8 cellular contexts compared by ENCODE assay signal in the genomic region with DNA sequence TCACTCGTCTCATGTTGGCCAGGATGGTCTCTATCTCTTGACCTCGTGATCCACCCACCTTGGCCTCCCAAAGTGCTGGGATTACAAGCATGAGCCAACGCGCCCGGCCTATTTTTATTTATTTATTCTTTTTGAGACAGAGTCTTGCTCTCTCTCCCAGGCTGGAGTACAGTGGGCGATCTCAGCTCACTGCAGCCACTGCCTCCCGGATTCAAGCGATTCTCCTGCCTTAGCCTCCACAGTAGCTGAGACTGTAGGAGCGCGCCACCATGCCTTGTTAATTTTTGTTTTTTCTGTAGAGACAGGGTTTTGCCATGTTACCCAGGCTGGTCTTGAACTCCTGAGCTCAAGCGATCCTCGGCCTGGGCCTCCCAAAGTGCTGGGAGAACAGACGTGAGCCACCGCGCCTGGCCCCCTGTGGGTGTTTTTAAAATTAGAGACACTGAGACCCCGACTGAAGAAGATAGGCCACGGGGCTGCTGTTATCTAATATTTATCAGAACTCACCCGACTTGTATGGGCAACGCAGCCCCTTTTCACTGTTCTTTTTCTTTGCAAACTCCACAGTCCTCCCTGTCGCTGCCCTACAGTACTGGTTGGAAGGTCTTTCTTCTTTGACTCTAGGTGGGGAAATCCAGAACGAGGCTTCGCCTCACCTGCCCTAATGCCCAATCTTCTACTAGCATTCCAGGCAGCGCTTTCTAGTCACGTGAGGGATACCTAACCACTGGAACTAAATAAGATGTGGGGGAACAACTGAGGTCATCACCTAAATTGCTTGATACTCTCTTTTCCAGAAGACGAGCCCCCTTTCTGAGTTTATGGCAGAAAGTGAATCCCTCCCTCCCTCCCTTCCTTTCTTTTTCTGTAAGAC. TPM values are rescaled to one million over a fixed set of nuclear protein-coding genes. Genes with fewer than 3 reads are reported as not detected.
DNase-seq lines count a peak whose midpoint lies in the region; ATAC-seq, FAIRE-seq and TF ChIP-seq lines count a peak whose summit lies in the region.

No MANE protein-coding gene starts in this region.

- H3K9me3 ChIP-seq in GM12878 (replicated peaks; ENCODE audit: control insufficient read depth, insufficient read depth, low read length) (no peaks in the 10 kb centered on the region), mucosa of rectum (ENCODE audit: control insufficient read depth in 2 of 2, low read length in 2 of 2) (no peaks in the 10 kb centered on the region), transverse colon (no peaks in the 10 kb centered on the region), small intestine (ENCODE audit: control insufficient read depth, low read depth) (no peaks in the 10 kb centered on the region)

- TF ChIP-seq POLR2A in GM12878 (IDR thresholded peaks at IDR 0.05; ENCODE audit: low read depth, low read length), result no peak
- no peak for TF ChIP-seq POLR2A in transverse colon (IDR thresholded peaks at IDR 0.05)

- RAD21 ChIA-PET in GM12878 (lab: Charles Lee; ENCODE audit: unreplicated experiment), result interaction anchor here (0.6 kb wide), 1 partner anchor 121 kb away, joined by 3 read pairs; no protein-coding TSS in a partner anchor

- H3K4me1 ChIP-seq in GM12878 (ENCODE audit: control insufficient read depth, insufficient read depth, low read length), result peaks cover 6% of the 10 kb centered on the region; the same call in 1 of the 2 replicates
- peaks cover 12 to 16% of the 10 kb centered on the region in 2 donors for H3K4me1 ChIP-seq in mucosa of rectum (ENCODE audit: control insufficient read depth in 2 of 2, insufficient read depth in 2 of 2, low read length in 2 of 2)
- H3K4me1 ChIP-seq in transverse colon, result peaks cover 0 to 25% (median 18%) of the 10 kb centered on the region in 4 donors
- peaks cover 2% of the 10 kb centered on the region in 2 donors for H3K4me1 ChIP-seq in small intestine (ENCODE audit: control insufficient read depth in 2 of 2, insufficient read depth in 1 of 2, low read depth in 1 of 2, low read length in 1 of 2)

- FAIRE-seq in GM12878 (lab: Jason Lieb, UNC) (no peak), small intestine (lab: Jason Lieb, UNC) (no peak)

- no peak for DNase-seq in activated naive CD4-positive, alpha-beta T cell treated with anti-CD3 and anti-CD28 coated beads for 36 hours
- no peak for DNase-seq in activated naive CD4-positive, alpha-beta T cell (lab: John Stamatoyannopoulos, UW)
- DNase-seq in GM12878 (ENCODE audit: low read depth, low spot score) (no peak), transverse colon (no peak), NCI-H187 (lab: John Stamatoyannopoulos, UW) (no peak), small intestine (no peak)
- no peak for DNase-seq in stimulated activated CD4-positive, alpha-beta T cell treated with anti-CD3 and anti-CD28 coated beads, Interleukin-4, amount 100 ng/mL, for 24 hours

- POLR2A ChIA-PET in GM12878 (lab: Charles Lee), result no interaction called here

- no peak for ATAC-seq in GM12878

- no peak for TF ChIP-seq EP300 in GM12878 (IDR thresholded peaks at IDR 0.05; ENCODE audit: borderline replicate concordance in 1 of 2, control insufficient read depth in 1 of 2, low read depth in 2 of 2, low read length in 2 of 2)
- TF ChIP-seq EP300 in transverse colon (IDR thresholded peaks at IDR 0.05; ENCODE audit: low read depth), result no peak

- H3K79me2 ChIP-seq in GM12878 (ENCODE audit: control insufficient read depth, insufficient read depth, low read length), result no peaks in the 10 kb centered on the region

- peaks cover 25% of the 10 kb centered on the region for H3K4me1 Mint-ChIP-seq in activated naive CD4-positive, alpha-beta T cell treated with anti-CD3 and anti-CD28 coated beads for 36 hours (ENCODE audit: low read depth)

- TF ChIP-seq CTCF in GM12878 (IDR thresholded peaks at IDR 0.05 in 2 of 3, conservative IDR thresholded peaks at IDR 0.05 in 1 of 3; ENCODE audit: control insufficient read depth in 2 of 3, extremely low read depth in 1 of 3, insufficient read depth in 1 of 3, low read depth in 3 of 3, low read length in 3 of 3) (no peak), transverse colon (IDR thresholded peaks at IDR 0.05) (no peak)

- H3K27ac ChIP-seq in GM12878 (ENCODE audit: control insufficient read depth, insufficient read depth) (no peak overlapping the region), mucosa of rectum (ENCODE audit: low read depth in 2 of 2, low read length in 2 of 2) (peak overlapping the region; percentile 98 to 99), transverse colon (peak overlapping the region; percentile 97 to 98 (median 98)), small intestine (ENCODE audit: low read depth in 1 of 2, low read length in 1 of 2) (peak overlapping the region in 1 of 2 donors; percentile 98)

- peaks cover 0 to 3% of the 10 kb centered on the region in 2 experiments; a peak in 2 of 4 replicates for H3K27me3 ChIP-seq in GM12878 (replicated peaks in 1 of 2; ENCODE audit: control insufficient read depth in 2 of 2, insufficient read depth in 2 of 2, low read length in 1 of 2)
- no peaks in the 10 kb centered on the region for H3K27me3 ChIP-seq in mucosa of rectum (ENCODE audit: control insufficient read depth in 2 of 2, insufficient read depth in 2 of 2, low read length in 2 of 2)
- H3K27me3 ChIP-seq in transverse colon, result no peaks in the 10 kb centered on the region
- no peaks in the 10 kb centered on the region for H3K27me3 ChIP-seq in small intestine (ENCODE audit: control insufficient read depth in 2 of 2, insufficient read depth in 2 of 2, low read length in 2 of 2)

- peak overlapping the region; percentile 89 for H3K4me3 Mint-ChIP-seq in activated naive CD4-positive, alpha-beta T cell treated with anti-CD3 and anti-CD28 coated beads for 36 hours

- SMC1A ChIA-PET in GM12878 (lab: Charles Lee; ENCODE audit: uncharacterized antibody, unreplicated experiment), result no interaction called here

- peak overlapping the region; percentile 82 for H3K27ac Mint-ChIP-seq in activated naive CD4-positive, alpha-beta T cell treated with anti-CD3 and anti-CD28 coated beads for 36 hours

- H4K20me1 ChIP-seq in GM12878 (ENCODE audit: control insufficient read depth, insufficient read depth), result no peaks in the 10 kb centered on the region

- TF ChIP-seq RAD21 in GM12878 (IDR thresholded peaks at IDR 0.05; ENCODE audit: insufficient read depth, low read depth, low read length), result no peak

- no peaks in the 10 kb centered on the region for H3K27me3 Mint-ChIP-seq in activated naive CD4-positive, alpha-beta T cell treated with anti-CD3 and anti-CD28 coated beads for 36 hours (ENCODE audit: low read depth)

- intact Hi-C loops in activated naive CD4-positive, alpha-beta T cell treated with anti-CD3 and anti-CD28 coated beads for 36 hours (cut with micrococcal nuclease), result loop anchor here (10.0 kb wide), 1 partner anchor 547 kb away; the partner anchor contains the start of gene CLEC2D
- intact Hi-C loops in GM12878 (cut with micrococcal nuclease; ENCODE audit: unreplicated experiment), result no loop called here
- intact Hi-C loops in transverse colon (cut with DNase I; ENCODE audit: low total_unique reads), result no loop called here

- no peaks in the 10 kb centered on the region for H3K9me3 Mint-ChIP-seq in activated naive CD4-positive, alpha-beta T cell treated with anti-CD3 and anti-CD28 coated beads for 36 hours

- WGBS in GM12878 (ENCODE audit: insufficient coverage, insufficient replicate concordance, low lambda C conversion rate, missing lambda C conversion rate), result 88% methylated on average over 25 of the region's 25 CpGs
- 90 to 93% methylated on average over 10 to 25 of the region's 25 CpGs for WGBS in transverse colon (ENCODE audit: low coverage in 1 of 2), 2 donors
- WGBS in small intestine, 3 donors, result 91 to 92% (median 91%) methylated on average over 25 of the region's 25 CpGs

- BruUV-seq in GM12878 (replicated peaks; lab: Mats Ljungman, UMichigan), result no TSS peak

- H3K4me3 ChIP-seq in GM12878, result peak overlapping the region; percentile 57; the same call in 1 of the 2 replicates
- no peak overlapping the region for H3K4me3 ChIP-seq in mucosa of rectum (ENCODE audit: low read length in 2 of 2)
- peak overlapping the region in 1 of 4 donors; percentile 84 for H3K4me3 ChIP-seq in transverse colon
- no peak overlapping the region for H3K4me3 ChIP-seq in small intestine (ENCODE audit: low read depth in 1 of 2, low read length in 2 of 2)

- CTCF ChIA-PET in activated naive CD4-positive, alpha-beta T cell treated with anti-CD3 and anti-CD28 coated beads for 36 hours (lab: Charles Lee), result interaction anchor here (1.2 kb wide), 1 partner anchor 58 kb away, joined by 3 read pairs; no protein-coding TSS in a partner anchor
- CTCF ChIA-PET in GM12878 (lab: Yijun Ruan, JAX), result no interaction called here

- H3K9ac ChIP-seq in GM12878 (ENCODE audit: control insufficient read depth, insufficient read depth, low read length) (no peak overlapping the region), mucosa of rectum (ENCODE audit: low read depth in 1 of 2, low read length in 2 of 2) (no peak overlapping the region)

- H3K36me3 ChIP-seq in GM12878 (ENCODE audit: control insufficient read depth in 2 of 2, insufficient read depth in 2 of 2, low read length in 1 of 2) (no peaks in the 10 kb centered on the region), mucosa of rectum (ENCODE audit: control insufficient read depth in 2 of 2, insufficient read depth in 2 of 2, low read length in 2 of 2) (no peaks in the 10 kb centered on the region), transverse colon (no peaks in the 10 kb centered on the region), small intestine (ENCODE audit: control insufficient read depth in 2 of 2, insufficient read depth in 2 of 2, low read length in 2 of 2) (no peaks in the 10 kb centered on the region)

- in situ Hi-C loops in GM12878 (cut with MboI), result no loop called here
- in situ Hi-C loops in transverse colon (cut with MboI; ENCODE audit: low pct_ligation_motif_present in 1 of 4, low pct_unique_long_range_greater_than_20kb in 1 of 4, low sequenced_read_pairs in 3 of 4), result no loop called here

- no peak overlapping the region for H2AFZ ChIP-seq in GM12878 (ENCODE audit: control insufficient read depth, low read depth, low read length)

- H3K36me3 Mint-ChIP-seq in activated naive CD4-positive, alpha-beta T cell treated with anti-CD3 and anti-CD28 coated beads for 36 hours (ENCODE audit: low read depth), result no peaks in the 10 kb centered on the region

- H3K4me2 ChIP-seq in GM12878 (ENCODE audit: control insufficient read depth, insufficient read depth), result peak overlapping the region; percentile 97

RNA-seq across cellular contexts. Expression of gene GABARAPL1, which starts 1.3 kb away (rescaled TPM):
- 1 to 10 TPM; 3.3 to 4.9 TPM for total RNA-seq in activated naive CD4-positive, alpha-beta T cell treated with anti-CD3 and anti-CD28 coated beads for 36 hours
- total RNA-seq in GM12878 (2013; cell fraction: nucleolus; rRNA removed), result 4.4 and 6.0 TPM in 2 replicates
- total RNA-seq in GM12878 (2014; rRNA removed) (2.1 and 3.2 TPM in 2 replicates), GM12878 (2014; rRNA removed; fragmentation: Illumina TruSeq; extraction: Trizol) (2.0 and 2.4 TPM in 2 replicates), GM12878 (2021) (2.7 and 3.6 TPM in 2 replicates), transverse colon (10 to 100 TPM; 33.6 to 65.3 (median 59.5) TPM)
- polyA plus RNA-seq in GM12878 (2011; ENCODE audit: low read depth), result 7.2 TPM
- polyA plus RNA-seq in GM12878 (2011; rRNA removed) (0.71 and 0.99 TPM in 2 replicates), GM12878 (2014; fragmentation: Illumina TruSeq; extraction: Trizol) (3.1 and 11.1 TPM in 2 replicates), GM12878 (2014; fragmentation: Nextera tagmentation; extraction: Ambion mirVana) (under 1 TPM; 0.55 to 0.71 TPM), GM12878 (2014; rRNA removed) (3.7 and 4.8 TPM in 2 replicates), GM12878 (2016; fragmentation: Nextera tagmentation; extraction: Ambion mirVana) (under 1 TPM; 0.42 to 0.75 TPM), small intestine (10 to 100 TPM; 38.9 to 59.4 (median 56.6) TPM)
- 0.28 and 0.69 TPM in 2 replicates for polyA plus RNA-seq in GM12878 (2011; cell fraction: cytosol; rRNA removed)
- polyA plus RNA-seq in GM12878 (2011; cell fraction: nucleus; rRNA removed), result 0.86 and 0.99 TPM in 2 replicates
- polyA plus RNA-seq in GM12878 (2012), result 7.8 and 9.0 TPM in 2 replicates
- polyA minus RNA-seq in GM12878 (2011; rRNA and poly(A)+ RNA removed), result 0.29 and 0.67 TPM in 2 replicates
- polyA minus RNA-seq in GM12878 (2011; cell fraction: cytosol; rRNA and poly(A)+ RNA removed), result 3.2 and 4.9 TPM in 2 replicates
- polyA minus RNA-seq in GM12878 (2011; cell fraction: nucleus; rRNA and poly(A)+ RNA removed), result 0.57 and 0.85 TPM in 2 replicates

RNA-seq across cellular contexts. Expression of gene TMEM52B, which starts 32.5 kb away (rescaled TPM):
- not detected for total RNA-seq in activated naive CD4-positive, alpha-beta T cell treated with anti-CD3 and anti-CD28 coated beads for 36 hours
- total RNA-seq in GM12878 (2013; cell fraction: nucleolus; rRNA removed), result not detected in 2 replicates
- total RNA-seq in GM12878 (2014; rRNA removed) (not detected in 2 replicates), GM12878 (2014; rRNA removed; fragmentation: Illumina TruSeq; extraction: Trizol) (not detected in 2 replicates), GM12878 (2021) (not detected in 2 replicates), transverse colon (not detected)
- not detected for polyA plus RNA-seq in GM12878 (2011; ENCODE audit: low read depth)
- polyA plus RNA-seq in GM12878 (2011; rRNA removed) (not detected in 2 replicates), GM12878 (2014; fragmentation: Illumina TruSeq; extraction: Trizol) (not detected in 2 replicates), GM12878 (2014; fragmentation: Nextera tagmentation; extraction: Ambion mirVana) (not detected), GM12878 (2014; rRNA removed) (0.05 TPM in 1 of 2 replicates, not detected in the other), GM12878 (2016; fragmentation: Nextera tagmentation; extraction: Ambion mirVana) (not detected), small intestine (under 1 TPM in 1 of 3 donors, not detected in 2; 0.10 TPM)
- polyA plus RNA-seq in GM12878 (2011; cell fraction: cytosol; rRNA removed), result not detected in 2 replicates
- not detected in 2 replicates for polyA plus RNA-seq in GM12878 (2011; cell fraction: nucleus; rRNA removed)
- polyA plus RNA-seq in GM12878 (2012), result 0.08 and 0.38 TPM in 2 replicates
- polyA minus RNA-seq in GM12878 (2011; rRNA and poly(A)+ RNA removed), result not detected in 2 replicates
- not detected in 2 replicates for polyA minus RNA-seq in GM12878 (2011; cell fraction: cytosol; rRNA and poly(A)+ RNA removed)
- not detected in 2 replicates for polyA minus RNA-seq in GM12878 (2011; cell fraction: nucleus; rRNA and poly(A)+ RNA removed)

RNA-seq across cellular contexts. Expression of gene OLR1, which starts 39.4 kb away (rescaled TPM):
- not detected for total RNA-seq in activated naive CD4-positive, alpha-beta T cell treated with anti-CD3 and anti-CD28 coated beads for 36 hours
- not detected in 2 replicates for total RNA-seq in GM12878 (2013; cell fraction: nucleolus; rRNA removed)
- total RNA-seq in GM12878 (2014; rRNA removed) (not detected in 2 replicates), GM12878 (2014; rRNA removed; fragmentation: Illumina TruSeq; extraction: Trizol) (not detected in 2 replicates), GM12878 (2021) (0.08 TPM in 1 of 2 replicates, not detected in the other), transverse colon (under 1 TPM in 1 of 4 donors, not detected in 3; 0.96 TPM)
- not detected for polyA plus RNA-seq in GM12878 (2011; ENCODE audit: low read depth)
- polyA plus RNA-seq in GM12878 (2011; rRNA removed) (not detected in 2 replicates), GM12878 (2014; fragmentation: Illumina TruSeq; extraction: Trizol) (not detected in 2 replicates), GM12878 (2014; fragmentation: Nextera tagmentation; extraction: Ambion mirVana) (not detected), GM12878 (2014; rRNA removed) (not detected in 2 replicates), GM12878 (2016; fragmentation: Nextera tagmentation; extraction: Ambion mirVana) (not detected), small intestine (under 1 TPM in 2 of 3 donors, not detected in 1; 0.18 to 0.27 TPM)
- polyA plus RNA-seq in GM12878 (2011; cell fraction: cytosol; rRNA removed), result not detected in 2 replicates
- not detected in 2 replicates for polyA plus RNA-seq in GM12878 (2011; cell fraction: nucleus; rRNA removed)
- 0.17 TPM in 1 of 2 replicates, not detected in the other for polyA plus RNA-seq in GM12878 (2012)
- polyA minus RNA-seq in GM12878 (2011; rRNA and poly(A)+ RNA removed), result not detected in 2 replicates
- 1.1 and 1.3 TPM in 2 replicates for polyA minus RNA-seq in GM12878 (2011; cell fraction: cytosol; rRNA and poly(A)+ RNA removed)
- 0.12 and 0.29 TPM in 2 replicates for polyA minus RNA-seq in GM12878 (2011; cell fraction: nucleus; rRNA and poly(A)+ RNA removed)

Comparison
In these comparisons a context has a peak if more than half of its experiments do, and no peak if none do; other contexts are left out.
1. RNA of gene GABARAPL1, which starts 1.3 kb away (total RNA-seq): 33.6 to 65.3 TPM in transverse colon; 3.3 to 4.9 TPM in activated naive CD4-positive, alpha-beta T cell treated with anti-CD3 and anti-CD28 coated beads for 36 hours and 2.0 to 6.0 TPM in GM12878; every median in the first group is over 4 times any median in the second.